2 cellular contexts compared by ENCODE assay signal in genomic region chr2:168997113-168997512, GRCh38.
TF ChIP-seq lines count a peak whose summit lies in the region.

No MANE protein-coding gene starts in this region.

TF ChIP-seq in HEK293, 187 proteins besides CTCF, POLR2A, EP300 and RAD21:
- TF ChIP-seq ZNF449 (tag by site-specific recombination; IDR thresholded peaks at IDR 0.05), result no peak
- peak; percentile 27; the same call in 1 of the 2 replicates for TF ChIP-seq FEZF1 (tag by site-specific recombination; IDR thresholded peaks at IDR 0.05)

TF ChIP-seq in neural cell, 6 proteins besides CTCF, POLR2A, EP300 and RAD21:
- TF ChIP-seq REST (IDR thresholded peaks at IDR 0.05; ENCODE audit: borderline replicate concordance) (peak; percentile 11), POLR2AphosphoS5 (IDR thresholded peaks at IDR 0.05) (no peak)
